Comparison of ENCODE assay signal across 8 cellular contexts in genomic region chr6:46848684-46849360, GRCh38. TPM values are rescaled to one million over a fixed set of nuclear protein-coding genes. Genes with fewer than 3 reads are reported as not detected.
DNase-seq lines count a peak whose midpoint lies in the region; ATAC-seq and TF ChIP-seq lines count a peak whose summit lies in the region.

No MANE protein-coding gene starts in this region.

- no peaks in the 10 kb centered on the region for H3K36me3 Mint-ChIP-seq in chondrocyte (ENCODE audit: low read depth)

- H3K27me3 Mint-ChIP-seq in chondrocyte (ENCODE audit: low read depth) = peaks cover 16% of the 10 kb centered on the region

- peak overlapping the region; percentile 68 for H3K4me3 Mint-ChIP-seq in chondrocyte (ENCODE audit: unreplicated experiment)

- H3K4me1 Mint-ChIP-seq in chondrocyte (ENCODE audit: low read depth) = peaks cover 11% of the 10 kb centered on the region

- TF ChIP-seq CTCF in chondrocyte (IDR thresholded peaks at IDR 0.05) = peak; percentile 100

- DNase-seq in activated gamma-delta T cell treated with Interleukin-2 at 50 U/mL for 16 hours (peak; percentile 49), activated gamma-delta T cell (lab: John Stamatoyannopoulos, UW) (no peak), NCI-H2196 (lab: John Stamatoyannopoulos, UW; ENCODE audit: unreplicated experiment) (peak; percentile 78), chondrocyte (ENCODE audit: low spot score) (no peak), kidney glomerular epithelial cell (lab: John Stamatoyannopoulos, UW) (peak; percentile 72)
- DNase-seq in activated CD4-positive, alpha-beta T cell treated with anti-CD3 and anti-CD28 coated beads for 1 hour = peak; percentile 21
- DNase-seq in stimulated activated CD4-positive, alpha-beta T cell treated with anti-CD3 and anti-CD28 coated beads, Interleukin-1b, Interleukin-23, amount 100 ng/mL, for 4 hours (ENCODE audit: low read depth in 2 of 2) = peak; percentile 28 to 58

- H3K27ac Mint-ChIP-seq in chondrocyte (ENCODE audit: unreplicated experiment) = peak overlapping the region; percentile 29

- no peaks in the 10 kb centered on the region for H3K9me3 Mint-ChIP-seq in chondrocyte (ENCODE audit: low read depth)

- peak; percentile 81 for ATAC-seq in HG02973 (IDR thresholded peaks at IDR 0.05; ENCODE audit: unreplicated experiment)

RNA-seq across cellular contexts. Expression of gene MEP1A, which starts 55.6 kb away (rescaled TPM):
- total RNA-seq in chondrocyte = not detected in 3 replicates

Comparison
In these comparisons a context has a peak if more than half of its experiments do, and no peak if none do; other contexts are left out.
1. DNase-seq: peak in activated gamma-delta T cell treated with Interleukin-2 at 50 U/mL for 16 hours (single experiment), NCI-H2196 (single experiment), activated CD4-positive, alpha-beta T cell treated with anti-CD3 and anti-CD28 coated beads for 1 hour (single experiment), kidney glomerular epithelial cell (single experiment) and stimulated activated CD4-positive, alpha-beta T cell treated with anti-CD3 and anti-CD28 coated beads, Interleukin-1b, Interleukin-23, amount 100 ng/mL, for 4 hours (2 of 2); none in activated gamma-delta T cell (single experiment) and chondrocyte (single experiment).